22 cellular contexts compared by ENCODE assay signal in genomic region chr4:30875659-30876269, GRCh38.
DNase-seq lines count a peak whose midpoint lies in the region; FAIRE-seq and TF ChIP-seq lines count a peak whose summit lies in the region.
"Had no signal": no experiment of that assay in that cellular context is flagged by ENCODE, and none has a peak within 500 bp of the region (broad histone marks: within the 10 kb centered on the region; RNA-seq: fewer than 3 reads in every experiment).

No MANE protein-coding gene starts in this region.

- FAIRE-seq in astrocyte (lab: Jason Lieb, UNC), result no peak
- FAIRE-seq: TTC549 had no signal

- no peaks in the 10 kb centered on the region for H3K27me3 ChIP-seq in astrocyte (ENCODE audit: insufficient read depth, low read length)

- DNase-seq in HPDE6-E6E7 (ENCODE audit: extremely low spot score), result peak; percentile 4
- DNase-seq in astrocyte (ENCODE audit: low read depth), result peak; percentile 63
- peak; percentile 57 for DNase-seq in fibroblast of the aortic adventitia (ENCODE audit: low read depth)
- DNase-seq in renal cortical epithelial cell (ENCODE audit: low read depth), result peak; percentile 20
- DNase-seq in AG20443 (ENCODE audit: low spot score), result no peak
- no peak for DNase-seq in activated CD4-positive, CD25-positive, alpha-beta regulatory T cell treated with anti-CD3 and anti-CD28 coated beads, Interleukin-2, amount 50 U/mL, for 72 hours
- no peak for DNase-seq in SW480 (ENCODE audit: low spot score)
- DNase-seq: activated CD4-positive, alpha-beta T cell treated with anti-CD3 and anti-CD28 coated beads for 1 hour; activated CD8-positive, alpha-beta memory T cell treated with anti-CD3 and anti-CD28 coated beads for 24 hours; activated naive CD4-positive, alpha-beta T cell treated with Interleukin-2 at 50 U/mL for 16 hours; activated T-cell treated with anti-CD3 and anti-CD28 coated beads, Interleukin-2, amount 50 U/mL, for 48 hours; amygdala; DMS 273 treated with DMSO at 0.1 percent for 48 hours; erythroblast; glutamatergic neuron; NCI-H146; NCI-H2171 treated with DMSO at 0.1 percent for 48 hours; NCI-H748 treated with DMSO at 0.1 percent for 48 hours; T-helper 1 cell had no signal

- H3K4me2 ChIP-seq in astrocyte (ENCODE audit: low read length), result no peak overlapping the region
- H3K4me2 ChIP-seq: GM23338 had no signal

- H3K36me3 ChIP-seq in astrocyte (ENCODE audit: insufficient read depth, low read length), result no peaks in the 10 kb centered on the region

- TF ChIP-seq CTCF in astrocyte (IDR thresholded peaks at IDR 0.05; ENCODE audit: insufficient read depth, low read depth, low read length), result no peak
- TF ChIP-seq CTCF in fibroblast of the aortic adventitia (IDR thresholded peaks at IDR 0.05; ENCODE audit: insufficient read depth, low read length), result no peak

- H3K27ac ChIP-seq in astrocyte (ENCODE audit: low read depth, low read length), result no peak overlapping the region
- H3K27ac ChIP-seq: HL-60 had no signal

- H3K4me3 ChIP-seq in astrocyte (ENCODE audit: insufficient read depth, low read depth, low read length), result no peak overlapping the region
- no peak overlapping the region for H3K4me3 ChIP-seq in fibroblast of the aortic adventitia (ENCODE audit: low read depth, low read length)
- H3K4me3 ChIP-seq: GM23338 had no signal

- no peaks in the 10 kb centered on the region for H4K20me1 ChIP-seq in astrocyte (ENCODE audit: insufficient read depth, low read length)

- no peak overlapping the region for H3K27ac Mint-ChIP-seq in astrocyte (ENCODE audit: unreplicated experiment)
- H3K27ac Mint-ChIP-seq: GM23338 had no signal

- no peaks in the 10 kb centered on the region for H3K27me3 Mint-ChIP-seq in astrocyte (ENCODE audit: low read depth, unreplicated experiment)

- H3K4me1 Mint-ChIP-seq in astrocyte (ENCODE audit: low read depth, unreplicated experiment), result peaks cover 12% of the 10 kb centered on the region

- H3K36me3 Mint-ChIP-seq in astrocyte (ENCODE audit: low read depth, unreplicated experiment), result peaks cover 1% of the 10 kb centered on the region

- no peaks in the 10 kb centered on the region for H3K4me1 ChIP-seq in astrocyte (ENCODE audit: insufficient read depth, low read length)

- no peak overlapping the region for H3K9ac ChIP-seq in astrocyte (ENCODE audit: low read length)

- H3K79me2 ChIP-seq in astrocyte (ENCODE audit: insufficient read depth, low read length), result no peaks in the 10 kb centered on the region

- H3K9me3 Mint-ChIP-seq in astrocyte (ENCODE audit: unreplicated experiment), result no peaks in the 10 kb centered on the region
- H3K9me3 Mint-ChIP-seq: GM23338 had no signal

- H3K9me3 ChIP-seq in astrocyte (ENCODE audit: insufficient read depth, low read depth, low read length), result no peaks in the 10 kb centered on the region

- peak overlapping the region; percentile 15 for H3K4me3 Mint-ChIP-seq in astrocyte (ENCODE audit: unreplicated experiment)
- H3K4me3 Mint-ChIP-seq: GM23338 had no signal

- H2AFZ ChIP-seq in astrocyte (ENCODE audit: low read depth, low read length), result no peak overlapping the region
- H2AFZ ChIP-seq: GM23338 had no signal

Comparison
In these comparisons a context has a peak if more than half of its experiments do, and no peak if none do; other contexts are left out.
1. DNase-seq: peak in HPDE6-E6E7 (single experiment), astrocyte (single experiment), fibroblast of the aortic adventitia (single experiment) and renal cortical epithelial cell (single experiment); none in AG20443 (single experiment), activated CD4-positive, CD25-positive, alpha-beta regulatory T cell treated with anti-CD3 and anti-CD28 coated beads, Interleukin-2, amount 50 U/mL, for 72 hours (single experiment) and SW480 (single experiment).